Comparison of ENCODE assay signal across 7 cellular contexts in the genomic region with DNA sequence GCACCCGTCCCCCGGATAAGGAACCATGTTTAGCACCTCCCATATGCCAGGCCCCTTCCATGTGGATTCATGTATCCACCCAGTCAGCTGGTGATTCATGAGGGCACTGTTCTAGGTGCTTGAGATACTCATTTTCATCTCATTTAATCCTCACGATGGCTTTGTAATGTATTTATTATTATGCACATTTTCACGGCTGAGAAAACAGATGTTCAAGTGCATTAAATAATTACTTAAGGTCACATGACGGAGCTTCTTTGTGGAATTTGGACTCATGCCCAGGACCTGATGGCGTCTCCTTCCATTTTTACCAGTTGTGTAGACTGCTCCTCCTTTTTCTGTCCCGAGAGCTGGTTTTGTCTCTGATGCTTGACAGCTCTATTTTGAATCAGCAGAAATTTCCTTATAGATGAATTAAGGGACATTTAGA.
DNase-seq lines count a peak whose midpoint lies in the region; ATAC-seq and TF ChIP-seq lines count a peak whose summit lies in the region.

No MANE protein-coding gene starts in this region.

- no peak overlapping the region for H3K4me3 ChIP-seq in upper lobe of right lung
- H3K4me3 ChIP-seq in MG63 = no peak overlapping the region

- peaks cover 46% of the 10 kb centered on the region for H3K36me3 Mint-ChIP-seq in activated CD8-positive, alpha-beta T cell treated with anti-CD3 and anti-CD28 coated beads, Interleukin-2, amount 10 ng/mL, durations not matched to agents 7 days and 5 days (ENCODE audit: low read depth)
- peaks cover 0 to 3% (median 0%) of the 10 kb centered on the region in 3 donors for H3K36me3 Mint-ChIP-seq in immature natural killer cell

- H3K27me3 ChIP-seq in upper lobe of right lung (no peaks in the 10 kb centered on the region), MG63 (no peaks in the 10 kb centered on the region)

- H3K36me3 ChIP-seq in upper lobe of right lung (peaks cover 9% of the 10 kb centered on the region), MG63 (peaks cover 41% of the 10 kb centered on the region)

- no peak for TF ChIP-seq CTCF in upper lobe of right lung (IDR thresholded peaks at IDR 0.05)

- peaks cover 44% of the 10 kb centered on the region for H3K4me1 Mint-ChIP-seq in activated CD8-positive, alpha-beta T cell treated with anti-CD3 and anti-CD28 coated beads, Interleukin-2, amount 10 ng/mL, durations not matched to agents 7 days and 5 days (ENCODE audit: low read depth)
- peaks cover 77 to 96% of the 10 kb centered on the region in 2 donors for H3K4me1 Mint-ChIP-seq in immature natural killer cell

- no peak overlapping the region for H3K4me3 Mint-ChIP-seq in activated CD8-positive, alpha-beta T cell treated with anti-CD3 and anti-CD28 coated beads, Interleukin-2, amount 10 ng/mL, durations not matched to agents 7 days and 5 days
- no peak overlapping the region for H3K4me3 Mint-ChIP-seq in immature natural killer cell

- no peaks in the 10 kb centered on the region for H3K9me3 ChIP-seq in upper lobe of right lung
- no peaks in the 10 kb centered on the region for H3K9me3 ChIP-seq in MG63

- H3K9me3 Mint-ChIP-seq in activated CD8-positive, alpha-beta T cell treated with anti-CD3 and anti-CD28 coated beads, Interleukin-2, amount 10 ng/mL, durations not matched to agents 7 days and 5 days (ENCODE audit: insufficient read depth) = no peaks in the 10 kb centered on the region
- no peaks in the 10 kb centered on the region for H3K9me3 Mint-ChIP-seq in immature natural killer cell

- no peak for ATAC-seq in activated CD8-positive, alpha-beta T cell treated with anti-CD3 and anti-CD28 coated beads, Interleukin-2, amount 10 ng/mL, durations not matched to agents 7 days and 5 days
- ATAC-seq in upper lobe of right lung = peak; percentile 53
- ATAC-seq in GM18909 (IDR thresholded peaks at IDR 0.05; ENCODE audit: poor library complexity, unreplicated experiment) = no peak

- H3K27ac Mint-ChIP-seq in activated CD8-positive, alpha-beta T cell treated with anti-CD3 and anti-CD28 coated beads, Interleukin-2, amount 10 ng/mL, durations not matched to agents 7 days and 5 days = peak overlapping the region; percentile 30
- peak overlapping the region in 5 of 6 donors; percentile 30 to 63 (median 34) for H3K27ac Mint-ChIP-seq in immature natural killer cell

- H3K4me1 ChIP-seq in upper lobe of right lung = peaks cover 56% of the 10 kb centered on the region

- intact Hi-C loops in upper lobe of right lung (cut with DNase I) = no loop called here

- no peaks in the 10 kb centered on the region for H3K27me3 Mint-ChIP-seq in activated CD8-positive, alpha-beta T cell treated with anti-CD3 and anti-CD28 coated beads, Interleukin-2, amount 10 ng/mL, durations not matched to agents 7 days and 5 days (ENCODE audit: low read depth)
- H3K27me3 Mint-ChIP-seq in immature natural killer cell (ENCODE audit: low read depth in 3 of 3) = peaks cover 0 to 28% (median 5%) of the 10 kb centered on the region in 3 donors

- DNase-seq in NCI-H146 treated with DMSO at 0.1 percent for 48 hours (lab: John Stamatoyannopoulos, UW; ENCODE audit: unreplicated experiment) = peak; percentile 97
- no peak for DNase-seq in activated CD8-positive, alpha-beta T cell treated with anti-CD3 and anti-CD28 coated beads, Interleukin-2, amount 10 ng/mL, durations not matched to agents 7 days and 5 days
- no peak for DNase-seq in immature natural killer cell
- DNase-seq in upper lobe of right lung = no peak
- no peak for DNase-seq in stimulated activated naive CD4-positive, alpha-beta T cell (lab: John Stamatoyannopoulos, UW)
- no peak for DNase-seq in MG63

- peak overlapping the region; percentile 12 for H3K27ac ChIP-seq in upper lobe of right lung

- POLR2A ChIA-PET in activated CD8-positive, alpha-beta T cell treated with anti-CD3 and anti-CD28 coated beads, Interleukin-2, amount 10 ng/mL, durations not matched to agents 7 days and 5 days (lab: Charles Lee) = no interaction called here

- CTCF ChIA-PET in activated CD8-positive, alpha-beta T cell treated with anti-CD3 and anti-CD28 coated beads, Interleukin-2, amount 10 ng/mL, durations not matched to agents 7 days and 5 days (lab: Charles Lee) = interaction anchor here (0.7 to 2.3 kb wide), 3 partner anchors 19 to 53 kb away, joined by 3 to 9 read pairs (median 4); no protein-coding TSS in a partner anchor
